1 cellular context compared by ENCODE assay signal in genomic region chr6:2959909-2960719, GRCh38.
A peak's percentile ranks its signal among the peaks of the same experiment; 100 is the strongest.
TF ChIP-seq lines count a peak whose summit lies in the region.

No MANE protein-coding gene starts in this region.

TF ChIP-seq in H1, 55 proteins besides CTCF, POLR2A, EP300 and RAD21:
- no peak for TF ChIP-seq CHD2 (IDR thresholded peaks at IDR 0.05; ENCODE audit: low read length)
- TF ChIP-seq ASH2L (IDR thresholded peaks at IDR 0.05; ENCODE audit: low read length): peak; percentile 32
- TF ChIP-seq TEAD4 (IDR thresholded peaks at IDR 0.05; ENCODE audit: low read depth, low read length): peak; percentile 54
- no peak for TF ChIP-seq RFX5 (IDR thresholded peaks at IDR 0.05; ENCODE audit: borderline replicate concordance, low read depth, low read length)
- TF ChIP-seq SIN3A (conservative IDR thresholded peaks at IDR 0.05 in 1 of 2, IDR thresholded peaks at IDR 0.05 in 1 of 2; ENCODE audit: low read depth in 1 of 2, low read length in 2 of 2): 0 out of 4 replicates have a peak, but pooled peaks of 1 of the 2 experiments have one; percentile 18
- no peak for TF ChIP-seq BACH1 (IDR thresholded peaks at IDR 0.05; ENCODE audit: low read length)
TF ChIP-seq in H1: peak in this region for 3.
